Comparison of ENCODE assay signal across 15 cellular contexts in the genomic region with DNA sequence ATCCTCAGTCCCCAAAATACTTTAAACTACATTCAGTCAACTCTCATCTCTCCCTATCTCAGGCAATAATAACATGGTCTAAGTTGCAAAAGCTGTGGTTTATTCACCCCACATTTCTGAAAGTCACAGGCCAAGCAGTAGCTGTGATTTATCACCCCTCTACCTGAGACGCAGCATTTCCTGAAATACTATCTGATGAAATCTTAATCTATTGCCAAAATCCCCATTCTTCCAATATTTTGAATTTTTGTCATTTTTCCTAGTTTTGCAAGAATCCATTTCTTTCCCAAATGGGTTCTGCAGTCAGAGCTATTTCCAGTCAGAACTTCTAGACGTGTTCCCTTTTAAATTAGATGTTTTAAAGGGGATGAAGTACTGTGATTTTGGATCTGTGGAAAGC.
DNase-seq lines count a peak whose midpoint lies in the region; ATAC-seq and TF ChIP-seq lines count a peak whose summit lies in the region.
"Had no signal": no experiment of that assay in that cellular context is flagged by ENCODE, and none has a peak within 500 bp of the region (broad histone marks: within the 10 kb centered on the region; RNA-seq: fewer than 3 reads in every experiment).

No MANE protein-coding gene starts in this region.

- H3K36me3 ChIP-seq in Karpas-422 (ENCODE audit: insufficient read depth, low read length) = peaks cover 5% of the 10 kb centered on the region; the same call in 1 of the 2 replicates
- H3K36me3 ChIP-seq: BLaER1 treated with 17β-estradiol and CSF1 and Interleukin-3, amounts not matched to agents 10 nM and 100 nM had no signal

- H3K9ac ChIP-seq in Karpas-422 (ENCODE audit: low read length) = no peak overlapping the region
- H3K9ac ChIP-seq: BLaER1 treated with 17β-estradiol and CSF1 and Interleukin-3, amounts not matched to agents 10 nM and 100 nM had no signal

- peaks cover 0 to 5% of the 10 kb centered on the region in 2 donors for H3K9me3 Mint-ChIP-seq in stimulated activated naive B cell treated with anti-CD40 and anti-IgM and Interleukin-4, amounts not matched to agents 10 μg/mL and 1 μg/mL and 100 μg/mL, for 72 hours

- H3K27ac ChIP-seq in Karpas-422 (ENCODE audit: low read length) = peak overlapping the region; percentile 86; the same call in 1 of the 2 replicates
- H3K27ac ChIP-seq: A549; BLaER1 treated with 17β-estradiol and CSF1 and Interleukin-3, amounts not matched to agents 10 nM and 100 nM had no signal

- no peak for ATAC-seq in stimulated activated naive B cell treated with anti-CD40 and anti-IgM and Interleukin-4, amounts not matched to agents 10 μg/mL and 1 μg/mL and 100 μg/mL, for 72 hours (replicated peaks)
- ATAC-seq in GM18858 (IDR thresholded peaks at IDR 0.05; ENCODE audit: unreplicated experiment) = no peak
- ATAC-seq: A549 had no signal

- H3K79me2 ChIP-seq in Karpas-422 (ENCODE audit: low read length) = peaks cover 4% of the 10 kb centered on the region; the same call in 1 of the 2 replicates

- TF ChIP-seq CTCF in fibroblast of the aortic adventitia (IDR thresholded peaks at IDR 0.05; ENCODE audit: insufficient read depth, low read length) = no peak

- peaks cover 17 to 40% of the 10 kb centered on the region in 2 donors for H3K4me1 Mint-ChIP-seq in stimulated activated naive B cell treated with anti-CD40 and anti-IgM and Interleukin-4, amounts not matched to agents 10 μg/mL and 1 μg/mL and 100 μg/mL, for 72 hours
- H3K4me1 Mint-ChIP-seq: CD4-positive, CD25-positive, alpha-beta regulatory T cell had no signal

- peaks cover 47 to 66% of the 10 kb centered on the region in 2 donors for H3K36me3 Mint-ChIP-seq in stimulated activated naive B cell treated with anti-CD40 and anti-IgM and Interleukin-4, amounts not matched to agents 10 μg/mL and 1 μg/mL and 100 μg/mL, for 72 hours
- H3K36me3 Mint-ChIP-seq: CD4-positive, CD25-positive, alpha-beta regulatory T cell had no signal

- H2AFZ ChIP-seq in Karpas-422 (ENCODE audit: low read length) = no peak overlapping the region

- H4K20me1 ChIP-seq in Karpas-422 (ENCODE audit: insufficient read depth, low read depth, low read length) = no peaks in the 10 kb centered on the region
- H4K20me1 ChIP-seq: BLaER1 treated with 17β-estradiol and CSF1 and Interleukin-3, amounts not matched to agents 10 nM and 100 nM had no signal

- no peaks in the 10 kb centered on the region for H3K9me2 ChIP-seq in Karpas-422 (replicated peaks; ENCODE audit: insufficient read depth, low read length)

- peak overlapping the region; percentile 52 for H3K27ac Mint-ChIP-seq in stimulated activated naive B cell treated with anti-CD40 and anti-IgM and Interleukin-4, amounts not matched to agents 10 μg/mL and 1 μg/mL and 100 μg/mL, for 72 hours
- H3K27ac Mint-ChIP-seq: CD4-positive, CD25-positive, alpha-beta regulatory T cell; H9 had no signal

- H3K4me3 Mint-ChIP-seq in stimulated activated naive B cell treated with anti-CD40 and anti-IgM and Interleukin-4, amounts not matched to agents 10 μg/mL and 1 μg/mL and 100 μg/mL, for 72 hours = no peak overlapping the region
- H3K4me3 Mint-ChIP-seq: CD4-positive, CD25-positive, alpha-beta regulatory T cell; H9 had no signal

- DNase-seq in EL (peak; percentile 19), Karpas-422 (no peak), fibroblast of the aortic adventitia (ENCODE audit: low read depth) (peak; percentile 27), SKM-1 treated with dmso at 0.1 percent for 144 hours (lab: John Stamatoyannopoulos, UW; ENCODE audit: unreplicated experiment) (no peak), NCI-H1092 treated with DMSO at 0.1 percent for 48 hours (lab: John Stamatoyannopoulos, UW) (no peak)
- DNase-seq in stimulated activated naive B cell treated with anti-CD40 and anti-IgM and Interleukin-4, amounts not matched to agents 10 μg/mL and 1 μg/mL and 100 μg/mL, for 72 hours = no peak
- DNase-seq: AML-193; Calu3; CD4-positive, CD25-positive, alpha-beta regulatory T cell; DMS 273 treated with DMSO at 0.1 percent for 48 hours; GOT3; H9 had no signal

- no peaks in the 10 kb centered on the region for H3K27me3 Mint-ChIP-seq in stimulated activated naive B cell treated with anti-CD40 and anti-IgM and Interleukin-4, amounts not matched to agents 10 μg/mL and 1 μg/mL and 100 μg/mL, for 72 hours
- H3K27me3 Mint-ChIP-seq: CD4-positive, CD25-positive, alpha-beta regulatory T cell had no signal

- H3K4me3 ChIP-seq in Karpas-422 (ENCODE audit: low read length) (no peak overlapping the region), fibroblast of the aortic adventitia (ENCODE audit: low read depth, low read length) (no peak overlapping the region)
- H3K4me3 ChIP-seq: A549; BLaER1 treated with 17β-estradiol and CSF1 and Interleukin-3, amounts not matched to agents 10 nM and 100 nM had no signal

- peak overlapping the region; percentile 17 for H3K4me2 ChIP-seq in Karpas-422 (ENCODE audit: low read depth, low read length, poor library complexity, severe bottlenecking)
- H3K4me2 ChIP-seq: A549; BLaER1 treated with 17β-estradiol and CSF1 and Interleukin-3, amounts not matched to agents 10 nM and 100 nM had no signal

- no peaks in the 10 kb centered on the region for H3K9me3 ChIP-seq in Karpas-422 (ENCODE audit: low read length)
- H3K9me3 ChIP-seq: A549 had no signal

- peaks cover 57% of the 10 kb centered on the region for H3K4me1 ChIP-seq in Karpas-422 (ENCODE audit: low read length)
- H3K4me1 ChIP-seq: A549; BLaER1 treated with 17β-estradiol and CSF1 and Interleukin-3, amounts not matched to agents 10 nM and 100 nM had no signal

- no peaks in the 10 kb centered on the region for H3K27me3 ChIP-seq in Karpas-422 (ENCODE audit: low read length)
- H3K27me3 ChIP-seq: BLaER1 treated with 17β-estradiol and CSF1 and Interleukin-3, amounts not matched to agents 10 nM and 100 nM had no signal

Comparison
In these comparisons a context has a peak if more than half of its experiments do, and no peak if none do; other contexts are left out.
1. DNase-seq: peak in EL (single experiment) and fibroblast of the aortic adventitia (single experiment); none in Karpas-422 (single experiment), stimulated activated naive B cell treated with anti-CD40 and anti-IgM and Interleukin-4, amounts not matched to agents 10 μg/mL and 1 μg/mL and 100 μg/mL, for 72 hours (single experiment), SKM-1 treated with dmso at 0.1 percent for 144 hours (single experiment) and NCI-H1092 treated with DMSO at 0.1 percent for 48 hours (single experiment).